In the genomic region with DNA sequence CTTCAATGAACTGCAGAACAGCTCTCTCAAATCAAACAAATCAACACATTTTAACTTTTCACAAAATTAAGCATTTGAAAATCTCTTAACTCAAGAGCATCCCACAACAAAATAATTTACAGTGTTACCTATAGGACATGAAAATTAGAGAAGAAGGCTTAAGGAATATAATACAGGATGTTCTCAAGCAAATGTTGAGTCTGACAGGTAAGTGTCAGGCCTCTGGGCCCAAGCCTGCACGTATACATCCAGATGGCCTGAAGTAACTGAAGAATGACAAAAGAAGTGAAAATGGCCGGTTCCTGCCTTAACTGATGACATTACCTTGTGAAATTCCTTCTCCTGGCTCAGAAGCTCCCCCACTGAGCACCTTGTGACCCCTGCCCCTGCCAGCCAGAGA, we compare ENCODE assay signal across 8 cellular contexts.
DNase-seq lines count a peak whose midpoint lies in the region; FAIRE-seq and TF ChIP-seq lines count a peak whose summit lies in the region.
"Not testable (repeated sequence)": the region's sequence is repeated elsewhere in the genome, so short reads cannot be mapped to it uniquely, and the experiment has no call there.

No MANE protein-coding gene starts in this region.

- not testable (repeated sequence) for TF ChIP-seq CTCF in H9 (conservative IDR thresholded peaks at IDR 0.05); VCaP (conservative IDR thresholded peaks at IDR 0.05); endodermal cell (conservative IDR thresholded peaks at IDR 0.05)

- not testable (repeated sequence) for H3K23me2 ChIP-seq in H9 (ENCODE audit: insufficient read length, low read depth, low read length, poor library complexity, severe bottlenecking)

- H2BK120ac ChIP-seq in H9 (ENCODE audit: low read depth, low read length, poor library complexity, severe bottlenecking), result not testable (repeated sequence)

- not testable (repeated sequence) for H3K27me3 ChIP-seq in H9 (ENCODE audit: insufficient read depth, low read length); HUES6 (ENCODE audit: control insufficient read depth, insufficient read depth, low read length); endodermal cell (ENCODE audit: control insufficient read depth, insufficient read depth, low read length, poor library complexity, severe bottlenecking); iPS-18a (ENCODE audit: control insufficient read depth, insufficient read depth, low read length)

- not testable (repeated sequence) for H2AFZ ChIP-seq in H9 (ENCODE audit: low read length)

- H3K4me3 ChIP-seq in HUES6 (ENCODE audit: low read depth, low read length), result peak overlapping the region; percentile 12; the same call in 1 of the 2 replicates
- not testable (repeated sequence) for H3K4me3 ChIP-seq in endodermal cell (ENCODE audit: low read length); iPS-18a (ENCODE audit: low read length)

- H3K4me1 ChIP-seq in H9 (ENCODE audit: insufficient read depth, low read length); endodermal cell (ENCODE audit: control insufficient read depth, insufficient read depth, low read length): not testable (repeated sequence)
- H3K4me1 ChIP-seq in HUES6 (ENCODE audit: control insufficient read depth, insufficient read depth, low read length) (peaks cover 35% of the 10 kb centered on the region), iPS-18a (ENCODE audit: control insufficient read depth, low read depth, low read length) (peaks cover 26% of the 10 kb centered on the region)

- not testable (repeated sequence) for H2AK5ac ChIP-seq in H9 (ENCODE audit: insufficient read length, low read length)

- not testable (repeated sequence) for H3K9ac ChIP-seq in H9 (ENCODE audit: extremely low read depth, insufficient read length, low read length); endodermal cell (ENCODE audit: extremely low read depth, low read length, poor library complexity, severe bottlenecking); iPS-18a (ENCODE audit: low read length)
- peak overlapping the region; percentile 80 for H3K9ac ChIP-seq in HUES6 (ENCODE audit: low read length)

- not testable (repeated sequence) for H3K23ac ChIP-seq in H9 (ENCODE audit: insufficient read length, low read depth, low read length)

- not testable (repeated sequence) for H4K91ac ChIP-seq in H9 (ENCODE audit: insufficient read length, low read depth, low read length)

- H4K8ac ChIP-seq in H9 (replicated peaks; ENCODE audit: insufficient read length, low read depth, low read length), result not testable (repeated sequence)

- not testable (repeated sequence) for H2BK15ac ChIP-seq in H9 (ENCODE audit: low read depth, low read length)

- H3K4ac ChIP-seq in H9 (ENCODE audit: low read depth, low read length), result not testable (repeated sequence)

- not testable (repeated sequence) for H3K4me2 ChIP-seq in H9 (ENCODE audit: insufficient read depth, insufficient read length, low read length)

- H3K79me2 ChIP-seq in H9 (ENCODE audit: insufficient read depth, low read length), result not testable (repeated sequence)

- not testable (repeated sequence) for H2BK12ac ChIP-seq in H9 (ENCODE audit: insufficient read length, low read depth, low read length)

- peak overlapping the region; percentile 43 for H3K27ac ChIP-seq in H9 (ENCODE audit: insufficient read length, low read depth, low read length)
- peak overlapping the region; percentile 69; the same call in 1 of the 2 replicates for H3K27ac ChIP-seq in HUES6 (ENCODE audit: low read depth, low read length)
- peak overlapping the region; percentile 86; the same call in 1 of the 2 replicates for H3K27ac ChIP-seq in VCaP
- not testable (repeated sequence) for H3K27ac ChIP-seq in endodermal cell (ENCODE audit: low read depth, low read length)
- peak overlapping the region; percentile 57 for H3K27ac ChIP-seq in iPS-18a (ENCODE audit: low read length)

- not testable (repeated sequence) for H3K79me1 ChIP-seq in H9 (ENCODE audit: insufficient read depth, low read depth, low read length, poor library complexity, severe bottlenecking)

- H3K18ac ChIP-seq in H9 (ENCODE audit: insufficient read length, low read depth, low read length), result not testable (repeated sequence)

- H2BK5ac ChIP-seq in H9 (ENCODE audit: insufficient read length, low read length), result not testable (repeated sequence)

- H3K27me3 Mint-ChIP-seq in H9 (ENCODE audit: low read depth); endodermal cell (ENCODE audit: insufficient read depth): not testable (repeated sequence)

- H4K20me1 ChIP-seq in H9 (ENCODE audit: control insufficient read depth, insufficient read depth, insufficient read length), result not testable (repeated sequence)

- H3T11ph ChIP-seq in H9 (ENCODE audit: low read length), result not testable (repeated sequence)

- H4K5ac ChIP-seq in H9 (ENCODE audit: insufficient read length, low read depth, low read length), result not testable (repeated sequence)

- H3K9me3 Mint-ChIP-seq in H9, endodermal cell: not testable (repeated sequence)

- not testable (repeated sequence) for H3K36me3 ChIP-seq in HUES6 (ENCODE audit: control insufficient read depth, insufficient read depth, low read length); endodermal cell (ENCODE audit: control insufficient read depth, insufficient read depth, low read length); iPS-18a (ENCODE audit: control insufficient read depth, low read depth, low read length)

- H2BK20ac ChIP-seq in H9 (ENCODE audit: low read depth, low read length, poor library complexity, severe bottlenecking), result not testable (repeated sequence)

- not testable (repeated sequence) for H3K14ac ChIP-seq in H9 (ENCODE audit: insufficient read depth, low read length)

- FAIRE-seq in G401.6 (lab: Jason Lieb, UNC), result peak; percentile 76

- DNase-seq in ELF-1 (ENCODE audit: low read depth, low spot score) (peak; percentile 26), cerebellar cortex (ENCODE audit: low spot score) (peak; percentile 57)
- DNase-seq in H9, endodermal cell: not testable (repeated sequence)

- H3K4me1 Mint-ChIP-seq in H9 (peaks cover 23 to 35% of the 10 kb centered on the region in 2 experiments), endodermal cell (peaks cover 47% of the 10 kb centered on the region)

- peak overlapping the region; percentile 73 to 96 (median 94) for H3K27ac Mint-ChIP-seq in H9
- H3K27ac Mint-ChIP-seq in endodermal cell, result peak overlapping the region; percentile 94

- H3K56ac ChIP-seq in H9 (ENCODE audit: insufficient read length, low read depth, low read length), result not testable (repeated sequence)

- H3K4me3 Mint-ChIP-seq in H9 (0 out of 5 replicates have a peak overlapping the region, but pooled peaks of 1 of the 2 experiments have one; percentile 38), endodermal cell (peak overlapping the region; percentile 32)

- not testable (repeated sequence) for H3K9me3 ChIP-seq in H9 (ENCODE audit: control insufficient read depth, low read depth, low read length); HUES6 (ENCODE audit: control insufficient read depth, insufficient read depth, low read depth, low read length); endodermal cell (ENCODE audit: control insufficient read depth, low read length); iPS-18a (ENCODE audit: control insufficient read depth, low read depth, low read length)

- H3K36me3 Mint-ChIP-seq in H9 (ENCODE audit: insufficient read depth in 1 of 3, low read depth in 3 of 3); endodermal cell (ENCODE audit: low read depth): not testable (repeated sequence)

- WGBS in H9 (ENCODE audit: extremely low coverage, insufficient read length, low lambda C conversion rate), result no CpG with 5 or more reads among the region's 2 CpGs
- 11% methylated on average over 1 of the region's 2 CpGs; no CpG with 5 or more reads in 1 of the 2 experiments for WGBS in endodermal cell (ENCODE audit: insufficient coverage in 1 of 2, insufficient read length in 1 of 2), 2 experiments
